Comparison of ENCODE assay signal across 9 cellular contexts in the genomic region with DNA sequence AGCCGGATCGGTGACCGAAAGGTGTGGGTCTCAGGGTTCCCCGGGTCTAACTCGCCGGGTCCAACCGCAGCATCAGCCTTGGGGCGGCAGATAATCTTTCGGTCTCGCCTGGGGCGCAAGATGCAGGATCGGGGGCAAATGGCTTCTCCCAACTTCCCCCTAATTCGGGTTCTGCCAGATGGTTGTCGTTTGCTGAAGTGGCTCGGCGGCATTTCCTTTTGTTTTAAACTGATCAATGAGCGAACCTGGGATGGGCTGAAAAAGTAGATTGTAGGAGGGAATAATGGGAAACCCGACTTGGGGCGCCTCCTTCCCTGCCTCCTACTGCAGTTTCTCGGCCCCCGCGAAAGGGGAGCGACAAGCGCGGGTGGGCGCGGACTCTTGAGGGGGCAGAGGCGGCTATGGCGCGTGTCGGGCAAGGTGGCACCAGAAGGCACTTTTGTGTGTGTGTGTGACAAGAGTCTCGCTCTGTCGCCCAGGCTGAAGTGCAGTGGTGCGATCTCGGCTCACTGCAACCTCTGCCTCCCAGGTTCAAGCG. TPM values are rescaled to one million over a fixed set of nuclear protein-coding genes. Genes with fewer than 3 reads are reported as not detected.
A peak's percentile ranks its signal among the peaks of the same experiment; 100 is the strongest.
DNase-seq lines count a peak whose midpoint lies in the region; ATAC-seq and TF ChIP-seq lines count a peak whose summit lies in the region.
"Had no signal": no experiment of that assay in that cellular context is flagged by ENCODE, and none has a peak within 500 bp of the region (broad histone marks: within the 10 kb centered on the region; RNA-seq: fewer than 3 reads in every experiment).

No MANE protein-coding gene starts in this region.

- H3K9me3 ChIP-seq in AG04450 (ENCODE audit: control insufficient read depth, insufficient read depth, low read length): peaks cover 12% of the 10 kb centered on the region; the same call in 1 of the 2 replicates
- H3K9me3 ChIP-seq in HUES64 (ENCODE audit: insufficient read depth, low read depth, low read length): no peaks in the 10 kb centered on the region

- H3K27ac ChIP-seq in AG04450 (ENCODE audit: low read depth, low read length) (peak overlapping the region; percentile 88), HUES64 (ENCODE audit: low read depth, low read length) (no peak overlapping the region)

- no peak overlapping the region for H3K9ac ChIP-seq in HUES64 (ENCODE audit: low read depth, low read length)

- H3K4me3 Mint-ChIP-seq in naive thymus-derived CD8-positive, alpha-beta T cell: peak overlapping the region; percentile 12 to 89 (median 44)

- H3K4me1 ChIP-seq in HUES64 (ENCODE audit: insufficient read depth, low read length): peaks cover 13% of the 10 kb centered on the region

- H3K4me1 Mint-ChIP-seq in naive thymus-derived CD8-positive, alpha-beta T cell: peaks cover 15 to 54% (median 43%) of the 10 kb centered on the region in 4 donors

- ATAC-seq in naive thymus-derived CD8-positive, alpha-beta T cell: no peak
- ATAC-seq in HG03175 (IDR thresholded peaks at IDR 0.05; ENCODE audit: unreplicated experiment): no peak
- ATAC-seq in HG02884 (IDR thresholded peaks at IDR 0.05; ENCODE audit: unreplicated experiment): no peak

- peaks cover 0 to 3% (median 0%) of the 10 kb centered on the region in 3 donors for H3K36me3 Mint-ChIP-seq in naive thymus-derived CD8-positive, alpha-beta T cell

- H3K27me3 ChIP-seq in AG04450 (ENCODE audit: control insufficient read depth, insufficient read depth, low read length) (no peaks in the 10 kb centered on the region), HUES64 (ENCODE audit: insufficient read depth, low read length) (peaks cover 67% of the 10 kb centered on the region)

- H3K27ac Mint-ChIP-seq in naive thymus-derived CD8-positive, alpha-beta T cell: peak overlapping the region in 1 of 10 donors; percentile 41

- CTCF ChIA-PET in AG04450 (lab: Charles Lee): interaction anchor here (0.6 to 3.3 kb wide), 28 partner anchors 10 to 1217 kb away, joined by 3 to 45 read pairs (median 4); partner anchors contain the start of gene FIP1L1

- H3K27me3 Mint-ChIP-seq in naive thymus-derived CD8-positive, alpha-beta T cell: peaks cover 26 to 76% (median 51%) of the 10 kb centered on the region in 5 donors

- peak overlapping the region; percentile 97 for H3K4me3 ChIP-seq in AG04450 (ENCODE audit: low read depth, low read length)
- H3K4me3 ChIP-seq in HUES64 (ENCODE audit: low read length): peak overlapping the region; percentile 78
- peak overlapping the region; percentile 19 for H3K4me3 ChIP-seq in epithelial cell of esophagus (ENCODE audit: low read length)

- no peak for TF ChIP-seq CTCF in AG04450 (IDR thresholded peaks at IDR 0.05; ENCODE audit: low read depth, low read length)
- TF ChIP-seq CTCF in epithelial cell of esophagus (IDR thresholded peaks at IDR 0.05; ENCODE audit: insufficient read depth, low read depth, low read length, missing control alignments): no peak

- H3K36me3 ChIP-seq in HUES64 (ENCODE audit: insufficient read depth, low read length): no peaks in the 10 kb centered on the region

- H3K9me3 Mint-ChIP-seq in naive thymus-derived CD8-positive, alpha-beta T cell: no peaks in the 10 kb centered on the region

- WGBS in HUES64: 9% methylated on average over 36 of the region's 36 CpGs

- POLR2A ChIA-PET in AG04450 (lab: Yijun Ruan, JAX): interaction anchor here (0.6 to 3.7 kb wide), 3 partner anchors 323 to 841 kb away, joined by 3 to 14 read pairs (median 3); no protein-coding TSS in a partner anchor
- POLR2A ChIA-PET in naive thymus-derived CD8-positive, alpha-beta T cell (lab: Charles Lee): no interaction called here

- DNase-seq in AG04450 (ENCODE audit: low read depth, low spot score) (no peak), epithelial cell of esophagus (ENCODE audit: low read depth) (no peak), NAMALWA (ENCODE audit: low spot score) (no peak), SHP77 treated with DMSO at 0.1 percent for 48 hours (lab: John Stamatoyannopoulos, UW) (no peak)
- DNase-seq in naive thymus-derived CD8-positive, alpha-beta T cell: no peak
- DNase-seq: T-helper 9 cell had no signal

RNA-seq across cellular contexts. Expression of gene PDGFRA, which starts 3.1 kb away (rescaled TPM):
- 380 and 464 TPM in 2 replicates for polyA plus RNA-seq in AG04450 (2011; rRNA removed)
- 547 and 747 TPM in 2 replicates for polyA minus RNA-seq in AG04450 (2011; rRNA and poly(A)+ RNA removed)
- 5.2 TPM for polyA plus RNA-seq in HUES64 (2013, experiment 1 of 2)
- 3.4 TPM for polyA plus RNA-seq in HUES64 (2013, experiment 2 of 2)
- total RNA-seq in naive thymus-derived CD8-positive, alpha-beta T cell: not detected
- polyA plus RNA-seq in naive thymus-derived CD8-positive, alpha-beta T cell: not detected

Comparison
In these comparisons a context has a peak if more than half of its experiments do, and no peak if none do; other contexts are left out.
1. H3K4me3 ChIP-seq: peak in every context shown above with its lines; median percentile 97 in AG04450; 78 in HUES64; 19 in epithelial cell of esophagus.
2. RNA of gene PDGFRA, which starts 3.1 kb away (polyA plus RNA-seq): 380 to 464 TPM in AG04450; not detected in naive thymus-derived CD8-positive, alpha-beta T cell; every median in the first group is over 100 times any median in the second.